Comparison of ENCODE assay signal across 1 cellular context in genomic region chrX:53421125-53421524, GRCh38.
TF ChIP-seq lines count a peak whose summit lies in the region.

No MANE protein-coding gene starts in this region.

TF ChIP-seq in K562, 482 proteins besides CTCF, POLR2A, EP300 and RAD21 (continued from another document):
- peak; percentile 70; the same call in 1 of the 2 replicates for TF ChIP-seq ZC3H4 (CRISPR knock-in tag; IDR thresholded peaks at IDR 0.05; ENCODE audit: borderline replicate concordance)
- TF ChIP-seq TFAP4 (CRISPR knock-in tag; IDR thresholded peaks at IDR 0.05; ENCODE audit: borderline replicate concordance): 0 out of 2 replicates have a peak, but pooled peaks have one; percentile 19
- TF ChIP-seq PTBP1 (IDR thresholded peaks at IDR 0.05; ENCODE audit: low read depth, low read length): no peak
- no peak for TF ChIP-seq SMARCA5 (IDR thresholded peaks at IDR 0.05)
- no peak for TF ChIP-seq EP400 (IDR thresholded peaks at IDR 0.05)
- TF ChIP-seq DEAF1 (CRISPR knock-in tag; IDR thresholded peaks at IDR 0.05): no peak
- TF ChIP-seq ZNF431 (CRISPR knock-in tag; IDR thresholded peaks at IDR 0.05): no peak
- TF ChIP-seq RBM17 (IDR thresholded peaks at IDR 0.05; ENCODE audit: borderline replicate concordance, low read depth, low read length): no peak
